ENCODE assay signal across 17 cellular contexts in the genomic region with DNA sequence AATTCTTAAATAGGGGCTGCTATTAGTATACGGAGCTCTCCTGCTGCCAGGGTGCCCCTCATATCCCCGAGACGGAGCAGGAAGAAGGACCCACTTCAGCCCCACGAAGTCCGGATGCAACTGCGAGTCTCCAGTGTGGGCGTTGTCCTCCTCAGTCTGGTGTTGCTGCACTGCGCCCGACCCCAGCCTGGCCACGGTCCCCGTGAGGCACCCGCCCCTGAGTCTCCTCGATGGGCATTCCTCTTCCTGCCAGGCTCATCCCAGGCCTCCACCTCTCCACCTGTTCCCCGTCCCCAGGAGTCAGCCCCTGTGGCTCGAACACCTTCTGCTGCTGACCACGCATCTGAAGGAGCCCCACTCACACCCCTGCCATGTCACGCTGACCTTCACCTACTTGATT.
DNase-seq lines count a peak whose midpoint lies in the region; ATAC-seq, FAIRE-seq and TF ChIP-seq lines count a peak whose summit lies in the region.
"Had no signal": no experiment of that assay in that cellular context is flagged by ENCODE, and none has a peak within 500 bp of the region (broad histone marks: within the 10 kb centered on the region; RNA-seq: fewer than 3 reads in every experiment).

No MANE protein-coding gene starts in this region.

- H4K91ac ChIP-seq in H1 (replicated peaks; ENCODE audit: insufficient read length, low read length): peak overlapping the region; percentile 6

- no peak overlapping the region for H3K18ac ChIP-seq in H1 (ENCODE audit: extremely low read depth, low read length)

- no peak for TF ChIP-seq RAD21 in H1 (IDR thresholded peaks at IDR 0.05 in 1 of 2, conservative IDR thresholded peaks at IDR 0.05 in 1 of 2; ENCODE audit: low read depth in 2 of 2, low read length in 2 of 2)

- H3K4ac ChIP-seq in H1 (replicated peaks; ENCODE audit: insufficient read length, low read depth, low read length): no peak overlapping the region

- 96% methylated on average over 17 of the region's 17 CpGs; no CpG with 5 or more reads in 1 of the 2 experiments for WGBS in H1 (ENCODE audit: extremely low coverage in 1 of 2, insufficient coverage in 1 of 2, insufficient read length in 1 of 2, insufficient replicate concordance in 2 of 2, low coverage in 1 of 2, low lambda C conversion rate in 2 of 2, missing lambda C conversion rate in 1 of 2), 2 experiments

- peaks cover 6% of the 10 kb centered on the region; the same call in 1 of the 2 replicates for H3K23me2 ChIP-seq in H1 (ENCODE audit: low read depth, low read length)

- H2AK5ac ChIP-seq in H1 (ENCODE audit: low read depth, low read length): no peak overlapping the region

- no peak overlapping the region for H2BK120ac ChIP-seq in H1 (replicated peaks; ENCODE audit: low read depth, low read length)

- H3K27me3 ChIP-seq in H1 (replicated peaks in 1 of 4; ENCODE audit: control insufficient read depth in 3 of 4, extremely low read depth in 1 of 4, insufficient read depth in 3 of 4, low read length in 3 of 4): no peaks in the 10 kb centered on the region

- peaks cover 16% of the 10 kb centered on the region for H3K27me3 Mint-ChIP-seq in glutamatergic neuron (ENCODE audit: unreplicated experiment)

- DNase-seq in GM03348 (ENCODE audit: low spot score) (peak; percentile 1), H1 (ENCODE audit: low read depth in 1 of 2, low spot score in 2 of 2) (no peak), glutamatergic neuron (no peak), SIG-M5 treated with dmso at 0.1 percent for 504 hours (lab: John Stamatoyannopoulos, UW; ENCODE audit: unreplicated experiment) (no peak), nucleus accumbens (lab: John Stamatoyannopoulos, UW) (no peak)
- DNase-seq in activated CD8-positive, alpha-beta memory T cell treated with anti-CD3 and anti-CD28 coated beads for 24 hours: no peak
- DNase-seq: 8988T; Calu3; CD8-positive, alpha-beta T cell; DMS79 treated with DMSO at 0.1 percent for 48 hours; EL had no signal

- peak overlapping the region; percentile 3 for H3K27ac Mint-ChIP-seq in glutamatergic neuron (ENCODE audit: unreplicated experiment)
- H3K27ac Mint-ChIP-seq: CD8-positive, alpha-beta T cell; GM23338 had no signal

- H3K9ac ChIP-seq in H1 (replicated peaks in 1 of 4; ENCODE audit: extremely low read depth in 1 of 4, low read depth in 3 of 4, low read length in 3 of 4): no peak overlapping the region
- H3K9ac ChIP-seq: BLaER1 treated with 17β-estradiol and CSF1 and Interleukin-3, amounts not matched to agents 10 nM and 100 nM had no signal

- H3K4me2 ChIP-seq in H1 (ENCODE audit: insufficient read depth in 1 of 2, low read depth in 2 of 2, low read length in 2 of 2): no peak overlapping the region
- H3K4me2 ChIP-seq: BLaER1 treated with 17β-estradiol and CSF1 and Interleukin-3, amounts not matched to agents 10 nM and 100 nM; GM23338 had no signal

- no peak overlapping the region for H3K4me3 ChIP-seq in H1 (ENCODE audit: extremely low read depth in 1 of 4, insufficient read depth in 2 of 4, low read depth in 3 of 4, low read length in 4 of 4)
- H3K4me3 ChIP-seq: BLaER1 treated with 17β-estradiol and CSF1 and Interleukin-3, amounts not matched to agents 10 nM and 100 nM; GM23338; HAP-1 had no signal

- H3K56ac ChIP-seq in H1 (replicated peaks; ENCODE audit: insufficient read length, low read depth, low read length): no peak overlapping the region

- H2BK20ac ChIP-seq in H1 (ENCODE audit: low read length): no peak overlapping the region

- no peak for TF ChIP-seq POLR2A in H1 (IDR thresholded peaks at IDR 0.05; ENCODE audit: control extremely low read depth in 1 of 2, low read depth in 2 of 2, low read length in 2 of 2)

- no peaks in the 10 kb centered on the region for H3K36me3 ChIP-seq in H1 (ENCODE audit: control insufficient read depth in 2 of 4, insufficient read depth in 4 of 4, low read length in 3 of 4)
- H3K36me3 ChIP-seq: BLaER1 treated with 17β-estradiol and CSF1 and Interleukin-3, amounts not matched to agents 10 nM and 100 nM; HAP-1 had no signal

- no peak overlapping the region for H2BK5ac ChIP-seq in H1 (ENCODE audit: low read depth, low read length)

- no peak overlapping the region for H4K5ac ChIP-seq in H1 (ENCODE audit: insufficient read length, low read depth, low read length)

- H2BK15ac ChIP-seq in H1 (ENCODE audit: low read length): no peak overlapping the region

- no peaks in the 10 kb centered on the region for H3K79me2 ChIP-seq in H1 (ENCODE audit: control insufficient read depth in 1 of 2, insufficient read depth in 2 of 2, low read length in 2 of 2)

- TF ChIP-seq CTCF in H1 (IDR thresholded peaks at IDR 0.05; ENCODE audit: control extremely low read depth in 1 of 3, insufficient read depth in 1 of 3, low read depth in 1 of 3, low read length in 3 of 3): no peak
- TF ChIP-seq CTCF in glutamatergic neuron (IDR thresholded peaks at IDR 0.05; ENCODE audit: partially characterized antibody, unreplicated experiment): no peak

- H2BK12ac ChIP-seq in H1 (ENCODE audit: low read depth, low read length): no peak overlapping the region

- no peaks in the 10 kb centered on the region for H3K9me3 ChIP-seq in H1 (ENCODE audit: insufficient read depth in 2 of 2, low read depth in 1 of 2, low read length in 1 of 2)
- H3K9me3 ChIP-seq: BLaER1 treated with 17β-estradiol and CSF1 and Interleukin-3, amounts not matched to agents 10 nM and 100 nM; HAP-1 had no signal

- no peak overlapping the region for H3K23ac ChIP-seq in H1 (ENCODE audit: insufficient read length)

- no peak overlapping the region for H3K4me3 Mint-ChIP-seq in glutamatergic neuron (ENCODE audit: unreplicated experiment)
- H3K4me3 Mint-ChIP-seq: CD8-positive, alpha-beta T cell; GM23338 had no signal

- no peak for ATAC-seq in GM18861 (IDR thresholded peaks at IDR 0.05; ENCODE audit: unreplicated experiment)
- ATAC-seq: CD8-positive, alpha-beta T cell had no signal

- H3K79me1 ChIP-seq in H1 (ENCODE audit: low read depth, low read length): no peaks in the 10 kb centered on the region

- CTCF ChIA-PET in H1 (lab: Charles Lee; ENCODE audit: partially characterized antibody): no interaction called here

- H4K8ac ChIP-seq in H1 (ENCODE audit: extremely low read depth, insufficient read depth, low read length): no peak overlapping the region

- FAIRE-seq in H1 (lab: Jason Lieb, UNC): no peak
- FAIRE-seq: GM18507 had no signal

- peaks cover 0 to 21% (median 10%) of the 10 kb centered on the region in 4 experiments; a peak in 4 of 7 replicates for H3K4me1 ChIP-seq in H1 (replicated peaks in 1 of 4; ENCODE audit: control insufficient read depth in 3 of 4, insufficient read depth in 4 of 4, low read length in 3 of 4)
- H3K4me1 ChIP-seq: BLaER1 treated with 17β-estradiol and CSF1 and Interleukin-3, amounts not matched to agents 10 nM and 100 nM; HAP-1 had no signal

- no peak overlapping the region for H2AFZ ChIP-seq in H1 (ENCODE audit: low read length)
- H2AFZ ChIP-seq: GM23338 had no signal

- no peak for TF ChIP-seq EP300 in H1 (IDR thresholded peaks at IDR 0.05; ENCODE audit: borderline replicate concordance in 1 of 2, low read depth in 2 of 2, low read length in 2 of 2)

- H3K14ac ChIP-seq in H1 (ENCODE audit: insufficient read length): no peak overlapping the region

- peaks cover 0 to 2% of the 10 kb centered on the region in 2 experiments for H4K20me1 ChIP-seq in H1 (replicated peaks in 1 of 2; ENCODE audit: control insufficient read depth in 1 of 2, insufficient read depth in 2 of 2, low read length in 2 of 2)

- H3K36me3 Mint-ChIP-seq in glutamatergic neuron (ENCODE audit: unreplicated experiment): peaks cover 6% of the 10 kb centered on the region
- H3K36me3 Mint-ChIP-seq: CD8-positive, alpha-beta T cell had no signal

- H3K27ac ChIP-seq in H1 (ENCODE audit: low read depth, low read length): no peak overlapping the region
- H3K27ac ChIP-seq: BLaER1 treated with 17β-estradiol and CSF1 and Interleukin-3, amounts not matched to agents 10 nM and 100 nM; HL-60 had no signal

- H3K4me1 Mint-ChIP-seq in glutamatergic neuron (ENCODE audit: low read depth, unreplicated experiment): peaks cover 24% of the 10 kb centered on the region

- POLR2A ChIA-PET in H1 (lab: Charles Lee; ENCODE audit: partially characterized antibody): interaction anchor here (1.5 kb wide), 1 partner anchor 14 kb away, joined by 5 read pairs; no protein-coding TSS in a partner anchor

- peaks cover 13% of the 10 kb centered on the region for H3K9me3 Mint-ChIP-seq in glutamatergic neuron (ENCODE audit: unreplicated experiment)
- H3K9me3 Mint-ChIP-seq: CD8-positive, alpha-beta T cell had no signal

TF ChIP-seq in H1, 55 proteins besides CTCF, POLR2A, EP300 and RAD21:
- TF ChIP-seq PHF8 (conservative IDR thresholded peaks at IDR 0.05; ENCODE audit: low read depth, low read length): no peak
